23 cellular contexts compared by ENCODE assay signal in genomic region chr16:54345231-54345630, GRCh38. TPM values are rescaled to one million over a fixed set of nuclear protein-coding genes. Genes with fewer than 3 reads are reported as not detected.
"Had no signal": no experiment of that assay in that cellular context is flagged by ENCODE, and none has a peak within 500 bp of the region (broad histone marks: within the 10 kb centered on the region; RNA-seq: fewer than 3 reads in every experiment).

No MANE protein-coding gene starts in this region.

- H3K4me3 ChIP-seq: coronary artery, dorsolateral prefrontal cortex, esophagus muscularis mucosa, gastroesophageal sphincter, heart left ventricle, hepatocyte, left lung, lower lobe of right lung, mucosa of descending colon had no signal

- H3K4me2 ChIP-seq: hepatocyte had no signal

- FAIRE-seq: colon, endothelial cell of umbilical vein, frontal cortex, islet of Langerhans, keratinocyte had no signal

- H3K9me3 ChIP-seq: esophagus muscularis mucosa, left lung, lower lobe of right lung, mucosa of descending colon had no signal

- ATAC-seq: foreskin keratinocyte, gastroesophageal sphincter, heart left ventricle, left cardiac atrium, left lung, left ventricle myocardium superior, lower lobe of right lung, mucosa of descending colon had no signal

- H3K79me2 ChIP-seq: hepatocyte had no signal

- H3K27me3 ChIP-seq: foreskin keratinocyte, heart left ventricle, hepatocyte, left lung had no signal

- H3K4me1 Mint-ChIP-seq: mesothelial cell of epicardium had no signal

- DNase-seq: dermis blood vessel endothelial cell; dorsolateral prefrontal cortex; effector CD4-positive, alpha-beta T cell; effector memory CD4-positive, alpha-beta T cell; foreskin keratinocyte; heart left ventricle; hypothalamus; left cardiac atrium; left lung; left ventricle myocardium superior; lower lobe of right lung; mesenchymal stem cell; mucosa of descending colon had no signal

- H3K36me3 ChIP-seq: esophagus muscularis mucosa, gastroesophageal sphincter, heart left ventricle, left lung, lower lobe of right lung had no signal

- H3K36me3 Mint-ChIP-seq: mesothelial cell of epicardium had no signal

- H3K4me1 ChIP-seq: esophagus muscularis mucosa, gastroesophageal sphincter, heart left ventricle, lower lobe of right lung had no signal

- H2AFZ ChIP-seq: hepatocyte had no signal

- H3K4me3 Mint-ChIP-seq: mesothelial cell of epicardium had no signal

- H3K27ac ChIP-seq: coronary artery, dorsolateral prefrontal cortex, esophagus muscularis mucosa, foreskin keratinocyte, gastroesophageal sphincter, heart left ventricle, hepatocyte, left lung, lower lobe of right lung had no signal

RNA-seq across cellular contexts. Expression of gene IRX3, which starts 58.6 kb away (rescaled TPM):
- total RNA-seq: endothelial cell of umbilical vein had no signal
- polyA plus RNA-seq: endothelial cell of umbilical vein had no signal
